ENCODE assay signal across 8 cellular contexts in the genomic region with DNA sequence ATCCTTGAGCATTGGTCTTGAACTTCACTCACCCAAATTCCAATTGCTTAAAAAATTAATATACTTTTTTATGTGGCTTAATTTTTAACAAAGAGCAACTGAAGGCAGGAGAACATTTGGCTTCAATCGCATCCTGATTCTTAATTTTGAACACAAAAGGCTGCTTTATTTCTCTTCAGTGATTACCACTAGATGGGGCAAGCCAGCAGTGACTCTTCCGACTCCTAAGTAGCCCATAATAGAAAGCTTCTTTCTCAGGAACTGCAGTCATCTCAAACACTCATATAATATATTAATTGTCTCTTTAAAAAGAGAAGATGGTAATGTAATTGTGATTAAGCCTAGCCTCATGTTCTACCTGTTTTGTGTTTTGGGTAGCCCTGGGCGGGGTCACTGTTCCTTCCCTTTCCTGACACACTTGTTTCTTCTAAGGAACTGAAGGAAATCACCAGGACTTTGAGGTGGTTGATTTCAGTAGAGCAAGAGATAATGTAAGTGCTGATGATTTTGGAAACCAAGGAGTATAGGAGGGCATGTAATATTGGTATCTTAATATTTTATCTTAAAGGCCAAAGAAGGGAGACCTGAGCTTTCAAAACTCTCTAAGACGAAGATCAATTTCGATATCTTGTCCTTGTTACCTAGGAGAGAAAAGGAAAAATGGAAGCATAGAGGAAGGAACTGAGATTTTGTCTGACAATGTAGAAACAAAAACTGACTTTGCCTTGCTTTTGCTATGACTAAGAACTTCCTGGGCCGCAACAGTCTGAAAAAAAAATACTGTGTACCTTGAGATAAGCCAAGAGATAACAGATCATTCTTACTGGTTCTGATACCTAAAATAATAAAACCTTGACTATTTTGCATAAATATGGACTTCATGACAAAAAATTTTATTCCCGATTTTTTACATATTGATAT.
DNase-seq lines count a peak whose midpoint lies in the region; ATAC-seq and TF ChIP-seq lines count a peak whose summit lies in the region.

No MANE protein-coding gene starts in this region.

- H3K4me3 ChIP-seq in Jurkat, Clone E6-1 (ENCODE audit: low read length), result no peak overlapping the region

- peaks cover 0 to 4% of the 10 kb centered on the region in 2 donors for H3K27me3 Mint-ChIP-seq in natural killer cell treated with Interleukin-12 subunit alpha and Interleukin-12 subunit beta and Interleukin-15 and Interleukin-18, amount 100 ng/mL, for 72 hours

- H3K9me3 Mint-ChIP-seq in natural killer cell treated with Interleukin-12 subunit alpha and Interleukin-12 subunit beta and Interleukin-15 and Interleukin-18, amount 100 ng/mL, for 72 hours, result no peaks in the 10 kb centered on the region

- H3K4me3 Mint-ChIP-seq in natural killer cell treated with Interleukin-12 subunit alpha and Interleukin-12 subunit beta and Interleukin-15 and Interleukin-18, amount 100 ng/mL, for 72 hours, result no peak overlapping the region

- H3K27ac Mint-ChIP-seq in natural killer cell treated with Interleukin-12 subunit alpha and Interleukin-12 subunit beta and Interleukin-15 and Interleukin-18, amount 100 ng/mL, for 72 hours, result no peak overlapping the region

- no peaks in the 10 kb centered on the region for H3K36me3 Mint-ChIP-seq in natural killer cell treated with Interleukin-12 subunit alpha and Interleukin-12 subunit beta and Interleukin-15 and Interleukin-18, amount 100 ng/mL, for 72 hours

- in situ Hi-C loops in Caki2 (cut with HindIII; ENCODE audit: low pct_unique_long_range_greater_than_20kb, low sequenced_read_pairs), result no loop called here

- DNase-seq in Caki2 (ENCODE audit: low read depth), result peak; percentile 3
- DNase-seq in Jurkat, Clone E6-1 (ENCODE audit: low read depth, low spot score), result peak; percentile 14
- peak; percentile 50 for DNase-seq in fibroblast of peridontal ligament (ENCODE audit: extremely low read depth)
- peak; percentile 27 for DNase-seq in renal cortical epithelial cell (ENCODE audit: low read depth)
- DNase-seq in hepatic stellate cell (ENCODE audit: low spot score), result no peak
- no peak for DNase-seq in natural killer cell treated with Interleukin-12 subunit alpha and Interleukin-12 subunit beta and Interleukin-15 and Interleukin-18, amount 100 ng/mL, for 72 hours (ENCODE audit: low spot score)

- ATAC-seq in GM18870 (IDR thresholded peaks at IDR 0.05; ENCODE audit: unreplicated experiment) (peak; percentile 47), SK-N-SH treated with all-trans-retinoic acid at 6 μM for 48 hours (peak; percentile 64; the same call in 2 of the 3 replicates)
- ATAC-seq in natural killer cell treated with Interleukin-12 subunit alpha and Interleukin-12 subunit beta and Interleukin-15 and Interleukin-18, amount 100 ng/mL, for 72 hours, result no peak

- H3K4me1 Mint-ChIP-seq in natural killer cell treated with Interleukin-12 subunit alpha and Interleukin-12 subunit beta and Interleukin-15 and Interleukin-18, amount 100 ng/mL, for 72 hours (ENCODE audit: low read depth in 2 of 2), result no peaks in the 10 kb centered on the region

TF ChIP-seq in SK-N-SH treated with all-trans-retinoic acid at 6 μM for 48 hours, 23 proteins besides CTCF, POLR2A, EP300 and RAD21:
- TF ChIP-seq ZFP30 (CRISPR knock-in tag; IDR thresholded peaks at IDR 0.05) (no peak), GLIS3 (CRISPR knock-in tag; IDR thresholded peaks at IDR 0.05) (no peak), SNAI2 (CRISPR knock-in tag; IDR thresholded peaks at IDR 0.05) (no peak), TOX (CRISPR knock-in tag; IDR thresholded peaks at IDR 0.05; ENCODE audit: borderline replicate concordance) (no peak), OSR1 (CRISPR knock-in tag; IDR thresholded peaks at IDR 0.05) (no peak), ISL1 (CRISPR knock-in tag; IDR thresholded peaks at IDR 0.05) (no peak), BACH2 (CRISPR knock-in tag; IDR thresholded peaks at IDR 0.05; ENCODE audit: borderline replicate concordance) (no peak), CSRNP3 (CRISPR knock-in tag; IDR thresholded peaks at IDR 0.05) (no peak), CREB5 (CRISPR knock-in tag; IDR thresholded peaks at IDR 0.05; ENCODE audit: low read depth) (no peak), ZC3H10 (CRISPR knock-in tag; IDR thresholded peaks at IDR 0.05) (no peak), TSHZ2 (CRISPR knock-in tag; IDR thresholded peaks at IDR 0.05) (no peak)
- TF ChIP-seq, protein P1, sequence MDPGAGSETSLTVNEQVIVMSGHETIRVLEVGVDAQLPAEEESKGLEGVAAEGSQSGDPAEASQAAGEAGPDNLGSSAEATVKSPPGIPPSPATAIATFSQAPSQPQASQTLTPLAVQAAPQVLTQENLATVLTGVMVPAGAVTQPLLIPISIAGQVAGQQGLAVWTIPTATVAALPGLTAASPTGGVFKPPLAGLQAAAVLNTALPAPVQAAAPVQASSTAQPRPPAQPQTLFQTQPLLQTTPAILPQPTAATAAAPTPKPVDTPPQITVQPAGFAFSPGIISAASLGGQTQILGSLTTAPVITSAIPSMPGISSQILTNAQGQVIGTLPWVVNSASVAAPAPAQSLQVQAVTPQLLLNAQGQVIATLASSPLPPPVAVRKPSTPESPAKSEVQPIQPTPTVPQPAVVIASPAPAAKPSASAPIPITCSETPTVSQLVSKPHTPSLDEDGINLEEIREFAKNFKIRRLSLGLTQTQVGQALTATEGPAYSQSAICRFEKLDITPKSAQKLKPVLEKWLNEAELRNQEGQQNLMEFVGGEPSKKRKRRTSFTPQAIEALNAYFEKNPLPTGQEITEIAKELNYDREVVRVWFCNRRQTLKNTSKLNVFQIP (CRISPR knock-in tag; IDR thresholded peaks at IDR 0.05; ENCODE audit: borderline replicate concordance, low read depth), result no peak
TF ChIP-seq in SK-N-SH treated with all-trans-retinoic acid at 6 μM for 48 hours: peak in this region for 0.

Comparison
In these comparisons a context has a peak if more than half of its experiments do, and no peak if none do; other contexts are left out.
1. DNase-seq: peak in Caki2 (single experiment), Jurkat, Clone E6-1 (single experiment), fibroblast of peridontal ligament (single experiment) and renal cortical epithelial cell (single experiment); none in hepatic stellate cell (single experiment) and natural killer cell treated with Interleukin-12 subunit alpha and Interleukin-12 subunit beta and Interleukin-15 and Interleukin-18, amount 100 ng/mL, for 72 hours (single experiment).
2. ATAC-seq: peak in GM18870 (single experiment) and SK-N-SH treated with all-trans-retinoic acid at 6 μM for 48 hours (single experiment); none in natural killer cell treated with Interleukin-12 subunit alpha and Interleukin-12 subunit beta and Interleukin-15 and Interleukin-18, amount 100 ng/mL, for 72 hours (0 of 2).